ENCODE assay signal across 8 cellular contexts in the genomic region with DNA sequence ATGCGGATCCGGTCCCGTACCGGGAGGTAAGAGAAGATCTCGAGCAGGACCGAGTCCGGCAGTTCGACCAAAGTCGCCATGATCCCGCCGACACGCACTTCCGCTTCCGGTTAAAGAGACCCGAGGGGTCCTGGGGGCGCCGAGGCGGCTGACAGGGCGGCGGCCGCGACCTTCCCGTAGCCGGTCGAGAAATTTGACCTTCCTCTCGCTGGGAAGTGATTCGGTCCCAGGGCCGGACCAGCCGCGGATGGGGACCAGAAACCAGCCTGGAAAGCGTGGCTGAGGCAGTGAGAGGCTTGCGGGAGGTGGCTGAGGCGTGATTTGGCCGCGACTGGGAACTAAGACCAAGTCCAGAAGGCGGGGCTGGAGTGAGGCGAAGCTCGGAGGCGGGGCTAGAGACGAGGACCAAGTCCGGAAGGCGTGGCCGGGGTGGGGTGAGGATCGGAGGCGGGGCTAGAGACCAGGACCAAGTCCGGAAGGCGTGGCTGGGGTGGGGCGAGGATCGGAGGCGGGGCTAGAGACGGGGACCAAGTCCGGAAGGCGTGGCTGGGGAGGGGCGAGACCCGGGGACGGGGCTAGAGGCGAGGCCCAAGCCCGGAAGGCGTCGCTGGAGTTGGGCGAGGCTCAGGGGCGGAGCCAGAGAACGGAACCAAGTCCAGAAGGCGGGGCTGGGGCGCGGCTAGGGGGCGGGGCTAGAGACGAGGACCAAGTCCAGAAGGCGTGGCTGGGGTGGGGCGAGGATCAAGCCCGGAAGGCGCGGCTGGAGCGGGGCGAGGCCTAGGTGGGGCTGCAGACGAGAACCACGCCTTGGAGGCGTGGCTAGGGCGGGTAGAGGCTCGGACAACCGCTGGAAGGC. TPM values are rescaled to one million over a fixed set of nuclear protein-coding genes. Genes with fewer than 3 reads are reported as not detected.
DNase-seq lines count a peak whose midpoint lies in the region; ATAC-seq, FAIRE-seq and TF ChIP-seq lines count a peak whose summit lies in the region.

A gene with protein sequence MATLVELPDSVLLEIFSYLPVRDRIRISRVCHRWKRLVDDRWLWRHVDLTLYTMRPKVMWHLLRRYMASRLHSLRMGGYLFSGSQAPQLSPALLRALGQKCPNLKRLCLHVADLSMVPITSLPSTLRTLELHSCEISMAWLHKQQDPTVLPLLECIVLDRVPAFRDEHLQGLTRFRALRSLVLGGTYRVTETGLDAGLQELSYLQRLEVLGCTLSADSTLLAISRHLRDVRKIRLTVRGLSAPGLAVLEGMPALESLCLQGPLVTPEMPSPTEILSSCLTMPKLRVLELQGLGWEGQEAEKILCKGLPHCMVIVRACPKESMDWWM (minus strand): TSS at position 346 of the 856 bp plus-strand sequence. CDS start 266 bp downstream, at position 80.

- H3K9me3 ChIP-seq in keratinocyte (ENCODE audit: control insufficient read depth, low read depth, low read length), result no peaks in the 10 kb centered on the region

- peaks cover 34% of the 10 kb centered on the region for H3K79me2 ChIP-seq in keratinocyte (ENCODE audit: control insufficient read depth, insufficient read depth, low read length)

- H3K36me3 ChIP-seq in keratinocyte (ENCODE audit: control insufficient read depth in 2 of 2, extremely low read depth in 1 of 2, insufficient read depth in 2 of 2, low read length in 2 of 2), result no peaks in the 10 kb centered on the region

- peak within 1 kb of the TSS; percentile 94 for H2AFZ ChIP-seq in keratinocyte (ENCODE audit: control insufficient read depth, low read length)

- TF ChIP-seq CTCF in AG10803 (conservative IDR thresholded peaks at IDR 0.05; ENCODE audit: low read length) (no peak), keratinocyte (optimal IDR thresholded peaks at IDR 0.05 in 1 of 3, IDR thresholded peaks at IDR 0.05 in 1 of 3, conservative IDR thresholded peaks at IDR 0.05 in 1 of 3; ENCODE audit: extremely low read depth in 1 of 3, insufficient read depth in 2 of 3, low read length in 3 of 3) (no peak)

- H3K27me3 ChIP-seq in keratinocyte (ENCODE audit: control insufficient read depth, extremely low read depth, insufficient read depth, low read length), result no peaks in the 10 kb centered on the region

- peak; percentile 85 for FAIRE-seq in keratinocyte (lab: Jason Lieb, UNC)

- peak within 1 kb of the TSS; percentile 95 for H3K9ac ChIP-seq in keratinocyte (ENCODE audit: control insufficient read depth, extremely low read depth, insufficient read depth, low read length)

- dilution Hi-C loops in keratinocyte (cut with MboI; ENCODE audit: extremely low pct_ligation_motif_present, low sequenced_read_pairs), result no loop called here

- DNase-seq in AG10803 (ENCODE audit: low read depth), result peak; percentile 99
- DNase-seq in NCI-H510A (lab: John Stamatoyannopoulos, UW), result peak; percentile 99
- peak; percentile 100 for DNase-seq in activated CD4-positive, alpha-beta T cell treated with anti-CD3 and anti-CD28 coated beads for 1 hour
- peak; percentile 99 for DNase-seq in cerebellum (ENCODE audit: low spot score)
- DNase-seq in keratinocyte (ENCODE audit: low read depth, low spot score), result peak; percentile 99
- peak; percentile 100 for DNase-seq in stimulated activated CD4-positive, alpha-beta T cell treated with anti-CD3 and anti-CD28 coated beads, Interleukin-15, amount 100 ng/mL, for 1 hour (ENCODE audit: low read depth in 1 of 2, low spot score in 1 of 2)

- H3K4me2 ChIP-seq in keratinocyte (ENCODE audit: control insufficient read depth, extremely low read depth, insufficient read depth, low read depth, low read length), result peak within 1 kb of the TSS; percentile 95

- ATAC-seq in GM19043 (IDR thresholded peaks at IDR 0.05; ENCODE audit: low read depth, unreplicated experiment) (peak; percentile 77), HG03378 (IDR thresholded peaks at IDR 0.05; ENCODE audit: unreplicated experiment) (peak; percentile 63)

- peaks cover 15% of the 10 kb centered on the region for H3K4me1 ChIP-seq in keratinocyte (ENCODE audit: control insufficient read depth, extremely low read depth, insufficient read depth, low read length)

- H3K27ac ChIP-seq in keratinocyte (ENCODE audit: control insufficient read depth, insufficient read depth, low read length), result peak within 1 kb of the TSS; percentile 93

- H3K9me1 ChIP-seq in keratinocyte (ENCODE audit: control insufficient read depth, extremely low read depth, insufficient read depth, low read length), result no peaks in the 10 kb centered on the region

- peak within 1 kb of the TSS; percentile 97 for H3K4me3 ChIP-seq in AG10803 (ENCODE audit: low read length)
- peak within 1 kb of the TSS; percentile 83 to 98 (median 91) for H3K4me3 ChIP-seq in keratinocyte (ENCODE audit: control insufficient read depth in 2 of 3, extremely low read depth in 1 of 3, insufficient read depth in 2 of 3, low read depth in 1 of 3, low read length in 3 of 3)

- no peaks in the 10 kb centered on the region for H4K20me1 ChIP-seq in keratinocyte (ENCODE audit: control insufficient read depth, extremely low read depth, insufficient read depth, low read length)

RNA-seq across cellular contexts. Expression of the gene that starts here (rescaled TPM):
- total RNA-seq in cerebellum, result 12.0 TPM
- 12.6 to 18.2 TPM (median 17.2 TPM) in 3 replicates for polyA plus RNA-seq in keratinocyte
- 5.2 TPM for polyA plus RNA-seq in keratinocyte (2011; ENCODE audit: low read depth)
- polyA plus RNA-seq in keratinocyte (2011; cell fraction: cytosol; rRNA removed), result 12.8 and 17.6 TPM in 2 replicates
- polyA plus RNA-seq in keratinocyte (2011; cell fraction: nucleus; rRNA removed), result 36.9 and 44.1 TPM in 2 replicates
- 14.4 and 17.1 TPM in 2 replicates for polyA plus RNA-seq in keratinocyte (2012; ENCODE audit: low replicate concordance)
- polyA minus RNA-seq in keratinocyte, result 6.7 to 13.2 TPM (median 9.0 TPM) in 3 replicates
- polyA minus RNA-seq in keratinocyte (2011; cell fraction: cytosol; rRNA and poly(A)+ RNA removed), result 19.4 TPM
- 13.7 and 16.4 TPM in 2 replicates for polyA minus RNA-seq in keratinocyte (2011; cell fraction: nucleus; rRNA and poly(A)+ RNA removed)

Comparison
In these comparisons a context has a peak if more than half of its experiments do, and no peak if none do; other contexts are left out.
1. Peak in every context shown above with its lines: DNase-seq, ATAC-seq, H3K4me3 ChIP-seq and H3K27ac ChIP-seq.